1 cellular context compared by ENCODE assay signal in the genomic region with DNA sequence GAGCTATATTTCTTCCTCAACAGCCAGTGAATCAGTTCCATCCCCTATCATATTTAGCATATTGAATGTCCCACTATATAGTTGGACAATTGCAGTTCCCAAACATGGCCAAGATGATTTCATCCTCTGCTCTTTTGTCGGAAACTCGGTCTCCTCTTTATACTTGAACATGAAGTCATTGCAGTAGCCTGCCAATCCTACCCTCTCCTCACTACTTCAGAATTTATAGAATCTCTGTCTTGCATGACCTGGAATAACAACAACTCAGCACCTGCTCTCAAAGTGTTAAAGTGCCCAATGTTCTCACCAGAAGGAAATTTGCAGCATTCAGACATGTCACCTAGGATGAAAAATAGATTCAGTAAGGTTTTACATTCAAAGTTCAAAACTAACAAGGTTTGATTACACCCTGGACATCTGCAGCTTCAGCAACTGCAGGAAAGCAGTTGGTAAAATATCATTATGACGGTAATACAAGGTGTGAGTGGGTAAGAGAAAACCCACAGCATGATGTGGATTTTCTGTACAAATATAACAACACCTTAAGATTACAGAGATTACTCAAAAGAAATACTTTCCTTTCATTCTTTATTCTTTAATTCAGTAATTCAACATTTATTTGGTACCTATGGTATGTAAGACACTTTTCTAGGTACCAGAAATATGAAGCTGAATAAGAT.
TF ChIP-seq lines count a peak whose summit lies in the region.

No MANE protein-coding gene starts in this region.

TF ChIP-seq in GM12878, 131 proteins besides CTCF, POLR2A, EP300 and RAD21:
- TF ChIP-seq RUNX3 (IDR thresholded peaks at IDR 0.05; ENCODE audit: low read length), result peak; percentile 22; the same call in 1 of the 2 replicates
- TF ChIP-seq, protein P1, sequence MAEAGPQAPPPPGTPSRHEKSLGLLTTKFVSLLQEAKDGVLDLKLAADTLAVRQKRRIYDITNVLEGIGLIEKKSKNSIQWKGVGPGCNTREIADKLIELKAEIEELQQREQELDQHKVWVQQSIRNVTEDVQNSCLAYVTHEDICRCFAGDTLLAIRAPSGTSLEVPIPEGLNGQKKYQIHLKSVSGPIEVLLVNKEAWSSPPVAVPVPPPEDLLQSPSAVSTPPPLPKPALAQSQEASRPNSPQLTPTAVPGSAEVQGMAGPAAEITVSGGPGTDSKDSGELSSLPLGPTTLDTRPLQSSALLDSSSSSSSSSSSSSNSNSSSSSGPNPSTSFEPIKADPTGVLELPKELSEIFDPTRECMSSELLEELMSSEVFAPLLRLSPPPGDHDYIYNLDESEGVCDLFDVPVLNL (IDR thresholded peaks at IDR 0.05; ENCODE audit: low read depth, low read length), result no peak
